8 cellular contexts compared by ENCODE assay signal in the genomic region with DNA sequence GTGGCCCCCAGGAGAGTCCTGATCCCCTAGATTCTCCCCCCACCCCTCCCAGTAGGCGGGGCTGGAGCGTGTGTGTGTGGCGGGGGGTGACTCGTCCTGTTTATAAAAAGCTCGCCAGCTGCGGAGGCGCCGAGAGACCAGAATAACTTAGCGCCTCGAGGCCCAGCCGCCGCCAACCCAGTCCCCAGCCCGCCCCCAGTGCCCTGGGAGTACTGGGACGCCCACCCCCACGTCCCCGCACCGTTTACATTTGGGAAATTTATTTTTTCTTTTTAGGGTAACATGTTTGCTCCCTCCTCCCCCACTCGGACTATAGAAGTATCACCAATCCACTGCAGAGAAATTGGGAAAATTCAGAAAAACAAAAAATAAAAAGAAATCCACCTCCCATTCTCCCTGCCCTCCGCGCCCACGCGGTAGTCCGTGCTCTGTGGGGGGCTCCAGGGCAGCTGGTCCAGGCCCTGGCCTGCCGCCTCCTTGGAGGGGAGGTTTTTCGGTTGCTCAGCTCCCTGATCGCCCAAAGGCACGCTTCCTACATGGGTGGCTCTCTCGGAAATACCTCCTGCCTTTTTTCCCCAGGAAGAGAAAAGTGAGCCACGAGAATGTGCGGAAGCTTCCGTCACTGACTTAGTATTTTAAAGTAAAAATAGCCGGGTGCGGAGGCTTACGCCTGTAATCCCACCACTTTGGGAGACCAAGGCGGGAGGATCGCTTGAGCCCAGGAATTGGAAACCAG. TPM values are rescaled to one million over a fixed set of nuclear protein-coding genes. Genes with fewer than 3 reads are reported as not detected.
DNase-seq lines count a peak whose midpoint lies in the region; ATAC-seq and TF ChIP-seq lines count a peak whose summit lies in the region.

No MANE protein-coding gene starts in this region.

- BruUV-seq in PC-3 (replicated peaks; lab: Mats Ljungman, UMichigan), result no TSS peak

- H3K4me3 ChIP-seq in PC-3 (ENCODE audit: low read length) (peak overlapping the region; percentile 90), tibial artery (peak overlapping the region; percentile 51 to 72)
- H3K4me3 ChIP-seq in naive thymus-derived CD4-positive, alpha-beta T cell (ENCODE audit: low read length), result peak overlapping the region; percentile 82

- H3K27ac Mint-ChIP-seq in naive thymus-derived CD4-positive, alpha-beta T cell, result peak overlapping the region in 8 of 9 donors; percentile 59 to 99 (median 96)

- peaks cover 16% of the 10 kb centered on the region for H3K4me1 ChIP-seq in PC-3 (ENCODE audit: insufficient read depth, low read length)
- peaks cover 15 to 16% of the 10 kb centered on the region in 2 donors for H3K4me1 ChIP-seq in naive thymus-derived CD4-positive, alpha-beta T cell (ENCODE audit: control insufficient read depth in 2 of 2, insufficient read depth in 2 of 2, low read length in 2 of 2)
- H3K4me1 ChIP-seq in tibial artery, result peaks cover 0 to 22% (median 14%) of the 10 kb centered on the region in 4 donors

- H3K9me3 ChIP-seq in PC-3 (ENCODE audit: low read length), result no peaks in the 10 kb centered on the region
- H3K9me3 ChIP-seq in naive thymus-derived CD4-positive, alpha-beta T cell (ENCODE audit: control insufficient read depth in 2 of 3, low read length in 3 of 3), result no peaks in the 10 kb centered on the region
- H3K9me3 ChIP-seq in tibial artery, result no peaks in the 10 kb centered on the region

- no peaks in the 10 kb centered on the region for H4K20me1 ChIP-seq in PC-3 (ENCODE audit: low read length)

- DNase-seq in activated gamma-delta T cell treated with Interleukin-2 at 50 U/mL for 16 hours (peak; percentile 58), activated gamma-delta T cell (lab: John Stamatoyannopoulos, UW) (no peak), PC-3 (peak; percentile 50), fibroblast of the conjunctiva (ENCODE audit: low read depth) (peak; percentile 27), tibial artery (peak; percentile 91 to 95), GF-D8 (lab: John Stamatoyannopoulos, UW) (no peak)
- peak in 3 of 4 experiments; percentile 11 to 49 (median 28) for DNase-seq in activated naive CD4-positive, alpha-beta T cell (lab: John Stamatoyannopoulos, UW)
- peak in 7 of 9 donors; percentile 28 to 60 (median 43) for DNase-seq in naive thymus-derived CD4-positive, alpha-beta T cell

- peaks cover 0 to 3% (median 0%) of the 10 kb centered on the region in 11 donors for H3K9me3 Mint-ChIP-seq in naive thymus-derived CD4-positive, alpha-beta T cell

- H3K4me3 Mint-ChIP-seq in naive thymus-derived CD4-positive, alpha-beta T cell, result peak overlapping the region; percentile 83 to 98 (median 96)

- H3K9me2 ChIP-seq in PC-3 (replicated peaks; ENCODE audit: low read length), result no peaks in the 10 kb centered on the region

- peak overlapping the region; percentile 92 for H3K4me2 ChIP-seq in PC-3 (ENCODE audit: low read length)

- POLR2A ChIA-PET in PC-3 (lab: Charles Lee; ENCODE audit: unreplicated experiment), result interaction anchor here (0.6 to 2.0 kb wide), 2 partner anchors 44 to 76 kb away, joined by 3 to 10 read pairs; partner anchors contain the start of gene JUND
- POLR2A ChIA-PET in naive thymus-derived CD4-positive, alpha-beta T cell (lab: Charles Lee), result interaction anchor here (0.8 to 4.5 kb wide), 10 partner anchors 13 to 213 kb away, joined by 3 to 50 read pairs (median 6); partner anchors contain the start of genes JUND, LSM4, MPV17L2 and SSBP4

- no peaks in the 10 kb centered on the region for H3F3A ChIP-seq in PC-3 (ENCODE audit: low read length, unreplicated experiment)

- H3K27me3 Mint-ChIP-seq in naive thymus-derived CD4-positive, alpha-beta T cell, result peaks cover 0 to 16% (median 7%) of the 10 kb centered on the region in 5 donors

- H3K27me3 ChIP-seq in PC-3 (ENCODE audit: low read length), result no peaks in the 10 kb centered on the region
- no peaks in the 10 kb centered on the region for H3K27me3 ChIP-seq in naive thymus-derived CD4-positive, alpha-beta T cell (ENCODE audit: control insufficient read depth in 2 of 2, insufficient read depth in 2 of 2, low read length in 2 of 2)
- peaks cover 0 to 4% of the 10 kb centered on the region in 2 donors for H3K27me3 ChIP-seq in tibial artery

- H3K9ac ChIP-seq in PC-3 (ENCODE audit: low read length), result peak overlapping the region; percentile 67

- ATAC-seq in PC-3, result no peak
- no peak for ATAC-seq in naive thymus-derived CD4-positive, alpha-beta T cell

- H2AFZ ChIP-seq in PC-3 (ENCODE audit: low read length), result peak overlapping the region; percentile 94

- peaks cover 4% of the 10 kb centered on the region; the same call in 1 of the 2 replicates for H3K36me3 ChIP-seq in PC-3 (ENCODE audit: low read depth, low read length)
- H3K36me3 ChIP-seq in naive thymus-derived CD4-positive, alpha-beta T cell (ENCODE audit: control insufficient read depth in 2 of 3, insufficient read depth in 3 of 3, low read length in 3 of 3), result no peaks in the 10 kb centered on the region
- peaks cover 0 to 3% (median 0%) of the 10 kb centered on the region in 3 donors for H3K36me3 ChIP-seq in tibial artery

- H3K27ac ChIP-seq in PC-3 (ENCODE audit: low read length) (peak overlapping the region; percentile 10), tibial artery (peak overlapping the region; percentile 88 to 92)
- H3K27ac ChIP-seq in naive thymus-derived CD4-positive, alpha-beta T cell (ENCODE audit: low read depth, low read length), result peak overlapping the region; percentile 85

- H3K79me2 ChIP-seq in PC-3 (ENCODE audit: low read length), result peaks cover 23% of the 10 kb centered on the region

- peaks cover 11 to 26% (median 22%) of the 10 kb centered on the region in 7 donors for H3K4me1 Mint-ChIP-seq in naive thymus-derived CD4-positive, alpha-beta T cell

- TF ChIP-seq CTCF in PC-3 (conservative IDR thresholded peaks at IDR 0.05; ENCODE audit: low read depth, low read length) (no peak), tibial artery (IDR thresholded peaks at IDR 0.05) (no peak)

- peaks cover 0 to 6% (median 0%) of the 10 kb centered on the region in 5 donors for H3K36me3 Mint-ChIP-seq in naive thymus-derived CD4-positive, alpha-beta T cell

- intact Hi-C loops in PC-3 (cut with micrococcal nuclease) (loop anchor here (2.0 to 10.0 kb wide), 3 partner anchors 47 to 209 kb away; partner anchors contain the start of genes LSM4 and SSBP4), tibial artery (cut with DNase I; ENCODE audit: low total_unique reads) (loop anchor here (5.0 kb wide), 1 partner anchor 117 kb away; the partner anchor contains the start of gene LSM4)
- intact Hi-C loops in naive thymus-derived CD4-positive, alpha-beta T cell (cut with micrococcal nuclease), result loop anchor here in 1 of 2 donors (2.0 kb wide), 2 partner anchors 45 to 213 kb away; partner anchors contain the start of gene SSBP4

- CTCF ChIA-PET in PC-3 (lab: Charles Lee), result interaction anchor here (0.6 to 0.8 kb wide), 2 partner anchors 123 to 352 kb away, joined by 3 to 4 read pairs; no protein-coding TSS in a partner anchor
- CTCF ChIA-PET in naive thymus-derived CD4-positive, alpha-beta T cell (lab: Charles Lee), result interaction anchor here (0.6 to 8.2 kb wide), 4 partner anchors 31 to 125 kb away, joined by 3 to 95 read pairs (median 4); a partner anchor contains a TSS

RNA-seq across cellular contexts. Expression of gene RAB3A, which starts 1.5 kb away (rescaled TPM):
- total RNA-seq in PC-3 (2014; rRNA removed), result 5.7 and 6.7 TPM in 2 replicates
- 10 to 100 TPM in 2 of 5 experiments, 1 to 10 TPM in 3; 5.7 to 16.7 (median 8.8) TPM for total RNA-seq in naive thymus-derived CD4-positive, alpha-beta T cell
- polyA plus RNA-seq in naive thymus-derived CD4-positive, alpha-beta T cell, result 1 to 10 TPM; 1.9 to 3.3 TPM

RNA-seq across cellular contexts. Expression of gene MPV17L2, which starts 12.3 kb away (rescaled TPM):
- total RNA-seq in PC-3 (2014; rRNA removed), result 34.2 and 44.7 TPM in 2 replicates
- 1 to 10 TPM; 4.8 to 9.4 (median 6.7) TPM for total RNA-seq in naive thymus-derived CD4-positive, alpha-beta T cell
- polyA plus RNA-seq in naive thymus-derived CD4-positive, alpha-beta T cell, result 10 to 100 TPM in 1 of 2 donors, 1 to 10 TPM in 1; 7.0 to 15.5 TPM

RNA-seq across cellular contexts. Expression of gene PDE4C, which starts 20.9 kb away (rescaled TPM):
- 1.8 TPM in 1 of 2 replicates, not detected in the other for total RNA-seq in PC-3 (2014; rRNA removed)
- not detected for total RNA-seq in naive thymus-derived CD4-positive, alpha-beta T cell
- not detected for polyA plus RNA-seq in naive thymus-derived CD4-positive, alpha-beta T cell

RNA-seq across cellular contexts. Expression of gene IFI30, which starts 31.7 kb away (rescaled TPM):
- total RNA-seq in PC-3 (2014; rRNA removed), result 31.1 and 35.0 TPM in 2 replicates
- 100 to 1,000 TPM in 2 of 5 experiments, 10 to 100 TPM in 3; 51.3 to 514 (median 59.5) TPM for total RNA-seq in naive thymus-derived CD4-positive, alpha-beta T cell
- 1 to 10 TPM; 6.7 to 7.6 TPM for polyA plus RNA-seq in naive thymus-derived CD4-positive, alpha-beta T cell

RNA-seq across cellular contexts. Expression of gene PIK3R2, which starts 52.4 kb away (rescaled TPM):
- 13.9 and 15.8 TPM in 2 replicates for total RNA-seq in PC-3 (2014; rRNA removed)
- 10 to 100 TPM; 12.3 to 24.6 (median 16.4) TPM for total RNA-seq in naive thymus-derived CD4-positive, alpha-beta T cell
- 1 to 10 TPM; 2.2 to 5.1 TPM for polyA plus RNA-seq in naive thymus-derived CD4-positive, alpha-beta T cell

Comparison
In these comparisons a context has a peak if more than half of its experiments do, and no peak if none do; other contexts are left out.
1. DNase-seq: peak in activated gamma-delta T cell treated with Interleukin-2 at 50 U/mL for 16 hours (single experiment), PC-3 (single experiment), activated naive CD4-positive, alpha-beta T cell (3 of 4), fibroblast of the conjunctiva (single experiment), naive thymus-derived CD4-positive, alpha-beta T cell (7 of 9) and tibial artery (2 of 2); none in activated gamma-delta T cell (single experiment) and GF-D8 (single experiment).
2. H3K27ac ChIP-seq: peak in every context shown above with its lines; median percentile 90 in tibial artery; 85 in naive thymus-derived CD4-positive, alpha-beta T cell; 10 in PC-3.
3. Peak in every context shown above with its lines, with median percentiles within 50 percentile points of each other: H3K4me3 ChIP-seq.